ENCODE assay signal across 9 cellular contexts in genomic region chr3:150114873-150115570, GRCh38.
DNase-seq lines count a peak whose midpoint lies in the region; ATAC-seq and TF ChIP-seq lines count a peak whose summit lies in the region.
"Had no signal": no experiment of that assay in that cellular context is flagged by ENCODE, and none has a peak within 500 bp of the region (broad histone marks: within the 10 kb centered on the region; RNA-seq: fewer than 3 reads in every experiment).

No MANE protein-coding gene starts in this region.

- TF ChIP-seq CTCF in prostate gland (IDR thresholded peaks at IDR 0.05) (no peak), upper lobe of right lung (IDR thresholded peaks at IDR 0.05) (no peak), lower leg skin (IDR thresholded peaks at IDR 0.05) (no peak)

- no peak for TF ChIP-seq POLR2A in prostate gland (IDR thresholded peaks at IDR 0.05)
- TF ChIP-seq POLR2A in lower leg skin (IDR thresholded peaks at IDR 0.05): no peak

- no peak overlapping the region for H3K4me3 Mint-ChIP-seq in T-helper 2 cell treated with Interferon-gamma antibody and Interleukin-4, amounts not matched to agents 5 μg/mL and 100 μg/mL, for 36 hours

- H3K27ac Mint-ChIP-seq in T-helper 2 cell treated with Interferon-gamma antibody and Interleukin-4, amounts not matched to agents 5 μg/mL and 100 μg/mL, for 36 hours: no peak overlapping the region

- H3K36me3 Mint-ChIP-seq in T-helper 2 cell treated with Interferon-gamma antibody and Interleukin-4, amounts not matched to agents 5 μg/mL and 100 μg/mL, for 36 hours (ENCODE audit: low read depth): no peaks in the 10 kb centered on the region

- H3K27ac ChIP-seq in prostate gland (no peak overlapping the region), upper lobe of right lung (no peak overlapping the region)

- DNase-seq in EL (peak; percentile 61), cerebellar cortex (ENCODE audit: low spot score) (peak; percentile 11), prostate gland (ENCODE audit: low spot score) (no peak), upper lobe of right lung (no peak), lower leg skin (ENCODE audit: low spot score in 2 of 2) (no peak)
- no peak for DNase-seq in T-helper 2 cell treated with Interferon-gamma antibody and Interleukin-4, amounts not matched to agents 5 μg/mL and 100 μg/mL, for 36 hours (ENCODE audit: low spot score)
- DNase-seq: NCI-H2029 had no signal

- no peaks in the 10 kb centered on the region for H3K36me3 ChIP-seq in prostate gland
- no peaks in the 10 kb centered on the region for H3K36me3 ChIP-seq in upper lobe of right lung

- H3K4me3 ChIP-seq in prostate gland (no peak overlapping the region), upper lobe of right lung (no peak overlapping the region), lower leg skin (ENCODE audit: low read depth, poor library complexity, severe bottlenecking) (no peak overlapping the region)

- H3K4me1 ChIP-seq in prostate gland (replicated peaks) (no peaks in the 10 kb centered on the region), upper lobe of right lung (no peaks in the 10 kb centered on the region)

- peaks cover 19% of the 10 kb centered on the region for H3K27me3 Mint-ChIP-seq in T-helper 2 cell treated with Interferon-gamma antibody and Interleukin-4, amounts not matched to agents 5 μg/mL and 100 μg/mL, for 36 hours (ENCODE audit: low read depth)

- no peaks in the 10 kb centered on the region for H3K9me3 ChIP-seq in prostate gland
- H3K9me3 ChIP-seq in upper lobe of right lung: no peaks in the 10 kb centered on the region

- 54% methylated on average over 4 of the region's 4 CpGs for WGBS in prostate gland
- 70 to 74% methylated on average over 4 of the region's 4 CpGs for WGBS in lower leg skin, 2 donors

- ATAC-seq in GM19455 (IDR thresholded peaks at IDR 0.05; ENCODE audit: unreplicated experiment): peak; percentile 88
- peak; percentile 69 for ATAC-seq in HG03135 (IDR thresholded peaks at IDR 0.05; ENCODE audit: unreplicated experiment)
- no peak for ATAC-seq in upper lobe of right lung

- no peaks in the 10 kb centered on the region for H3K27me3 ChIP-seq in prostate gland (replicated peaks; ENCODE audit: insufficient read depth)
- H3K27me3 ChIP-seq in upper lobe of right lung: no peaks in the 10 kb centered on the region

- H3K9me3 Mint-ChIP-seq in T-helper 2 cell treated with Interferon-gamma antibody and Interleukin-4, amounts not matched to agents 5 μg/mL and 100 μg/mL, for 36 hours: no peaks in the 10 kb centered on the region

- intact Hi-C loops in prostate gland (cut with DNase I) (no loop called here), upper lobe of right lung (cut with DNase I) (no loop called here), lower leg skin (cut with DNase I; ENCODE audit: low total_unique reads) (no loop called here)

- peaks cover 3% of the 10 kb centered on the region for H3K4me1 Mint-ChIP-seq in T-helper 2 cell treated with Interferon-gamma antibody and Interleukin-4, amounts not matched to agents 5 μg/mL and 100 μg/mL, for 36 hours (ENCODE audit: low read depth)

Comparison
In these comparisons a context has a peak if more than half of its experiments do, and no peak if none do; other contexts are left out.
1. DNase-seq: peak in EL (single experiment) and cerebellar cortex (single experiment); none in prostate gland (single experiment), upper lobe of right lung (single experiment), lower leg skin (0 of 2) and T-helper 2 cell treated with Interferon-gamma antibody and Interleukin-4, amounts not matched to agents 5 μg/mL and 100 μg/mL, for 36 hours (single experiment).